In genomic region chr6:41560440-41561192, GRCh38 we compare ENCODE assay signal across 8 cellular contexts. TPM values are rescaled to one million over a fixed set of nuclear protein-coding genes. Genes with fewer than 3 reads are reported as not detected.
DNase-seq lines count a peak whose midpoint lies in the region; ATAC-seq lines count a peak whose summit lies in the region.

No MANE protein-coding gene starts in this region.

- H3K9me3 Mint-ChIP-seq in immature natural killer cell = no peaks in the 10 kb centered on the region

- peak; percentile 81 for DNase-seq in ELF-1 (ENCODE audit: low read depth, low spot score)
- DNase-seq in T-helper 2 cell = peak; percentile 68 to 98 (median 85)
- DNase-seq in amniotic epithelial cell (ENCODE audit: low read depth) = peak; percentile 77
- DNase-seq in immature natural killer cell = peak; percentile 84 to 87 (median 85)
- DNase-seq in stimulated activated CD4-positive, alpha-beta T cell treated with anti-CD3 and anti-CD28 coated beads, Interleukin-4, amount 100 ng/mL, for 48 hours (ENCODE audit: low read depth in 2 of 2) = peak; percentile 66 to 74
- DNase-seq in NCI-H1694 (lab: John Stamatoyannopoulos, UW) = no peak
- DNase-seq in NCI-H187 (lab: John Stamatoyannopoulos, UW) = no peak

- peaks cover 24 to 28% of the 10 kb centered on the region in 2 donors for H3K4me1 Mint-ChIP-seq in immature natural killer cell

- H3K27me3 Mint-ChIP-seq in immature natural killer cell (ENCODE audit: low read depth in 3 of 3) = peaks cover 0 to 5% (median 3%) of the 10 kb centered on the region in 3 donors

- peak overlapping the region; percentile 85 to 90 (median 87) for H3K4me3 Mint-ChIP-seq in immature natural killer cell

- peak; percentile 64 for ATAC-seq in HG02642 (IDR thresholded peaks at IDR 0.05; ENCODE audit: poor library complexity, unreplicated experiment)

- H3K36me3 Mint-ChIP-seq in immature natural killer cell = peaks cover 0 to 12% (median 5%) of the 10 kb centered on the region in 3 donors

- peak overlapping the region; percentile 73 to 89 (median 83) for H3K27ac Mint-ChIP-seq in immature natural killer cell

RNA-seq across cellular contexts. Expression of gene FOXP4, which starts 14.4 kb away (rescaled TPM):
- polyA plus RNA-seq in immature natural killer cell = under 1 TPM; 0.10 to 0.73 (median 0.68) TPM

Comparison
In these comparisons a context has a peak if more than half of its experiments do, and no peak if none do; other contexts are left out.
1. DNase-seq: peak in ELF-1 (single experiment), T-helper 2 cell (5 of 5), amniotic epithelial cell (single experiment), immature natural killer cell (3 of 3) and stimulated activated CD4-positive, alpha-beta T cell treated with anti-CD3 and anti-CD28 coated beads, Interleukin-4, amount 100 ng/mL, for 48 hours (2 of 2); none in NCI-H1694 (single experiment) and NCI-H187 (0 of 2).